Comparison of ENCODE assay signal across 31 cellular contexts in genomic region chr18:74834424-74835309, GRCh38.
DNase-seq lines count a peak whose midpoint lies in the region; ATAC-seq and TF ChIP-seq lines count a peak whose summit lies in the region.
"Had no signal": no experiment of that assay in that cellular context is flagged by ENCODE, and none has a peak within 500 bp of the region (broad histone marks: within the 10 kb centered on the region; RNA-seq: fewer than 3 reads in every experiment).

No MANE protein-coding gene starts in this region.

- H3K27ac ChIP-seq in coronary artery: no peak overlapping the region
- H3K27ac ChIP-seq in neural progenitor cell: no peak overlapping the region
- H3K27ac ChIP-seq: A549, prostate gland, SJSA1, testis, vagina had no signal

- in situ Hi-C loops in GM13976 (cut with MboI; ENCODE audit: low sequenced_read_pairs, unreplicated experiment): no loop called here

- TF ChIP-seq CTCF in fibroblast of the aortic adventitia (IDR thresholded peaks at IDR 0.05; ENCODE audit: insufficient read depth, low read length): no peak
- TF ChIP-seq CTCF in mesothelial cell of epicardium (IDR thresholded peaks at IDR 0.05; ENCODE audit: unreplicated experiment): no peak
- TF ChIP-seq CTCF in coronary artery (IDR thresholded peaks at IDR 0.05): no peak
- TF ChIP-seq CTCF in neural progenitor cell (IDR thresholded peaks at IDR 0.05): no peak
- TF ChIP-seq CTCF in GM13976 (IDR thresholded peaks at IDR 0.05; ENCODE audit: borderline replicate concordance, control extremely low read depth, extremely low read depth, insufficient read depth, missing control alignments): no peak

- H3K27me3 Mint-ChIP-seq in mesothelial cell of epicardium (ENCODE audit: low read depth): no peaks in the 10 kb centered on the region
- no peaks in the 10 kb centered on the region for H3K27me3 Mint-ChIP-seq in neural progenitor cell (ENCODE audit: insufficient read depth, low read depth)
- H3K27me3 Mint-ChIP-seq: activated CD4-positive, alpha-beta memory T cell treated with anti-CD3 and anti-CD28 coated beads for 36 hours; activated naive CD4-positive, alpha-beta T cell treated with anti-CD3 and anti-CD28 coated beads, Interleukin-2, amount 50 U/mL, for 24 hours; CD4-positive, alpha-beta memory T cell; dendritic cell treated with granulocyte-macrophage colony-stimulating factor and Interleukin-4, amounts not matched to agents 40 ng/mL and 50 ng/mL, for 4 days; T-cell had no signal

- ATAC-seq in GM18868 (IDR thresholded peaks at IDR 0.05; ENCODE audit: unreplicated experiment): no peak
- ATAC-seq: A549; activated CD4-positive, CD25-positive, alpha-beta regulatory T cell treated with anti-CD3 and anti-CD28 coated beads, Interleukin-2, amount 50 U/mL, for 24 hours; stimulated activated naive CD8-positive, alpha-beta T cell treated with anti-CD3 and anti-CD28 coated beads, Interleukin-15, Interleukin-2, amounts not matched to agents 100 U/mL and 50 U/mL, for 24 hours; T-cell had no signal

- no peaks in the 10 kb centered on the region for H3K27me3 ChIP-seq in neural progenitor cell
- H3K27me3 ChIP-seq: SJSA1, testis, vagina had no signal

- H3K79me2 ChIP-seq in neural progenitor cell (ENCODE audit: low read depth): no peaks in the 10 kb centered on the region

- H3K27ac Mint-ChIP-seq in mesothelial cell of epicardium (peak overlapping the region; percentile 32), neural progenitor cell (no peak overlapping the region)
- H3K27ac Mint-ChIP-seq: activated CD4-positive, alpha-beta memory T cell treated with anti-CD3 and anti-CD28 coated beads for 36 hours; activated naive CD4-positive, alpha-beta T cell treated with anti-CD3 and anti-CD28 coated beads, Interleukin-2, amount 50 U/mL, for 24 hours; activated T-helper 1 cell treated with anti-CD3 and anti-CD28 coated beads, Interleukin-12 subunit alpha, Interleukin-12 subunit beta, Interleukin-2, Interleukin-4 antibody, amounts not matched to agents 30 ng/mL and 10 ng/mL and 1 ng/mL, durations not matched to agents 14 hours and 24 hours and 36 hours; dendritic cell treated with granulocyte-macrophage colony-stimulating factor and Interleukin-4, amounts not matched to agents 40 ng/mL and 50 ng/mL, for 4 days; T-cell had no signal

- no peaks in the 10 kb centered on the region for H4K20me1 ChIP-seq in neural progenitor cell (ENCODE audit: low read depth)

- DNase-seq in ELF-1 (ENCODE audit: low read depth, low spot score) (peak; percentile 78), RPMI7951 (ENCODE audit: low read depth) (peak; percentile 7), fibroblast of the aortic adventitia (ENCODE audit: low read depth) (peak; percentile 6), mesothelial cell of epicardium (ENCODE audit: low spot score in 2 of 2, unreplicated experiment in 2 of 2) (no peak), coronary artery (ENCODE audit: low spot score) (no peak), neural progenitor cell (ENCODE audit: low spot score) (no peak), GM13976 (ENCODE audit: low spot score) (no peak)
- DNase-seq: activated CD4-positive, alpha-beta memory T cell treated with anti-CD3 and anti-CD28 coated beads for 36 hours; activated CD8-positive, alpha-beta memory T cell treated with anti-CD3 and anti-CD28 coated beads, Interleukin-2, amount 50 U/mL, for 4 hours; anterior cingulate cortex; caudate nucleus; CD4-positive, alpha-beta memory T cell; DMS 273 treated with DMSO at 0.1 percent for 48 hours; Karpas-422; NCI-H1417 treated with DMSO at 0.1 percent for 48 hours; NCI-H2081; NCI-H226; stimulated activated naive CD8-positive, alpha-beta T cell treated with anti-CD3 and anti-CD28 coated beads, Interleukin-15, Interleukin-2, amounts not matched to agents 100 U/mL and 50 U/mL, for 24 hours; T-cell; testis had no signal

- H3K9me3 Mint-ChIP-seq in mesothelial cell of epicardium: peaks cover 3% of the 10 kb centered on the region
- H3K9me3 Mint-ChIP-seq in neural progenitor cell: no peaks in the 10 kb centered on the region
- H3K9me3 Mint-ChIP-seq: activated CD4-positive, alpha-beta memory T cell treated with anti-CD3 and anti-CD28 coated beads for 36 hours; activated naive CD4-positive, alpha-beta T cell treated with anti-CD3 and anti-CD28 coated beads, Interleukin-2, amount 50 U/mL, for 24 hours; activated T-helper 1 cell treated with anti-CD3 and anti-CD28 coated beads, Interleukin-12 subunit alpha, Interleukin-12 subunit beta, Interleukin-2, Interleukin-4 antibody, amounts not matched to agents 30 ng/mL and 10 ng/mL and 1 ng/mL, durations not matched to agents 14 hours and 24 hours and 36 hours; CD4-positive, alpha-beta memory T cell; dendritic cell treated with granulocyte-macrophage colony-stimulating factor and Interleukin-4, amounts not matched to agents 40 ng/mL and 50 ng/mL, for 4 days; T-cell had no signal

- peaks cover 27% of the 10 kb centered on the region for H3K4me1 Mint-ChIP-seq in mesothelial cell of epicardium
- peaks cover 5% of the 10 kb centered on the region for H3K4me1 Mint-ChIP-seq in neural progenitor cell

- H3K4me3 Mint-ChIP-seq in mesothelial cell of epicardium (no peak overlapping the region), neural progenitor cell (no peak overlapping the region)
- H3K4me3 Mint-ChIP-seq: activated CD4-positive, alpha-beta memory T cell treated with anti-CD3 and anti-CD28 coated beads for 36 hours; activated naive CD4-positive, alpha-beta T cell treated with anti-CD3 and anti-CD28 coated beads, Interleukin-2, amount 50 U/mL, for 24 hours; activated T-helper 1 cell treated with anti-CD3 and anti-CD28 coated beads, Interleukin-12 subunit alpha, Interleukin-12 subunit beta, Interleukin-2, Interleukin-4 antibody, amounts not matched to agents 30 ng/mL and 10 ng/mL and 1 ng/mL, durations not matched to agents 14 hours and 24 hours and 36 hours; CD4-positive, alpha-beta memory T cell; dendritic cell treated with granulocyte-macrophage colony-stimulating factor and Interleukin-4, amounts not matched to agents 40 ng/mL and 50 ng/mL, for 4 days; T-cell had no signal

- peaks cover 7% of the 10 kb centered on the region for H3K4me1 ChIP-seq in neural progenitor cell
- H3K4me1 ChIP-seq: HAP-1, prostate gland, SJSA1, testis, vagina had no signal

- H3K9ac ChIP-seq in neural progenitor cell: no peak overlapping the region

- H3K4me3 ChIP-seq in fibroblast of the aortic adventitia (ENCODE audit: low read depth, low read length): no peak overlapping the region
- H3K4me3 ChIP-seq in coronary artery: no peak overlapping the region
- H3K4me3 ChIP-seq in neural progenitor cell: no peak overlapping the region
- H3K4me3 ChIP-seq: A549, HAP-1, lung, prostate gland, SJSA1, testis, vagina had no signal

- no peaks in the 10 kb centered on the region for H3K9me3 ChIP-seq in neural progenitor cell (ENCODE audit: low read depth)
- H3K9me3 ChIP-seq: A549, HAP-1, prostate gland, SJSA1, testis, vagina had no signal

- no peak overlapping the region for H2AFZ ChIP-seq in neural progenitor cell (replicated peaks)

- H3K36me3 ChIP-seq in neural progenitor cell: no peaks in the 10 kb centered on the region
- H3K36me3 ChIP-seq: HAP-1, prostate gland, SJSA1, vagina had no signal

- H3K36me3 Mint-ChIP-seq in mesothelial cell of epicardium (peaks cover 2% of the 10 kb centered on the region), neural progenitor cell (no peaks in the 10 kb centered on the region)

- H3F3A ChIP-seq in neural progenitor cell (ENCODE audit: low read depth): no peaks in the 10 kb centered on the region

- no peak overlapping the region for H3K4me2 ChIP-seq in neural progenitor cell
- H3K4me2 ChIP-seq: A549 had no signal

Comparison
In these comparisons a context has a peak if more than half of its experiments do, and no peak if none do; other contexts are left out.
1. DNase-seq: peak in ELF-1 (single experiment), RPMI7951 (single experiment) and fibroblast of the aortic adventitia (single experiment); none in mesothelial cell of epicardium (0 of 2), coronary artery (single experiment), neural progenitor cell (single experiment) and GM13976 (single experiment).